ENCODE assay signal across 14 cellular contexts in genomic region chr1:43779805-43780403, GRCh38.
"Had no signal": no experiment of that assay in that cellular context is flagged by ENCODE, and none has a peak within 500 bp of the region (broad histone marks: within the 10 kb centered on the region; RNA-seq: fewer than 3 reads in every experiment).

No MANE protein-coding gene starts in this region.

- H3K4me1 Mint-ChIP-seq: nephron had no signal

- H3K4me3 Mint-ChIP-seq: immature natural killer cell; nephron; stimulated activated naive B cell treated with anti-CD40 and anti-IgM and Interleukin-4, amounts not matched to agents 10 μg/mL and 1 μg/mL and 100 μg/mL, for 72 hours had no signal

- ATAC-seq: heart left ventricle; stimulated activated naive B cell treated with anti-CD40 and anti-IgM and Interleukin-4, amounts not matched to agents 10 μg/mL and 1 μg/mL and 100 μg/mL, for 72 hours had no signal

- H3K27me3 Mint-ChIP-seq: stimulated activated naive B cell treated with anti-CD40 and anti-IgM and Interleukin-4, amounts not matched to agents 10 μg/mL and 1 μg/mL and 100 μg/mL, for 72 hours had no signal

- DNase-seq: activated CD4-positive, alpha-beta T cell treated with anti-CD3 and anti-CD28 coated beads, Interleukin-2, amount 50 U/mL, for 48 hours; activated naive CD4-positive, alpha-beta T cell treated with Interleukin-2 at 50 U/mL for 16 hours; dermis blood vessel endothelial cell; heart left ventricle; immature natural killer cell; mesenchymal stem cell; nucleus accumbens; posterior cingulate gyrus; retina; stimulated activated CD4-positive, alpha-beta T cell treated with anti-CD3 and anti-CD28 coated beads, Interleukin-2, amount 100 ng/mL, for 48 hours; stimulated activated naive B cell treated with anti-CD40 and anti-IgM and Interleukin-4, amounts not matched to agents 10 μg/mL and 1 μg/mL and 100 μg/mL, for 72 hours; substantia nigra; trophoblast cell had no signal

- H3K27ac Mint-ChIP-seq: immature natural killer cell, nephron had no signal
